ENCODE assay signal across 8 cellular contexts in the genomic region with DNA sequence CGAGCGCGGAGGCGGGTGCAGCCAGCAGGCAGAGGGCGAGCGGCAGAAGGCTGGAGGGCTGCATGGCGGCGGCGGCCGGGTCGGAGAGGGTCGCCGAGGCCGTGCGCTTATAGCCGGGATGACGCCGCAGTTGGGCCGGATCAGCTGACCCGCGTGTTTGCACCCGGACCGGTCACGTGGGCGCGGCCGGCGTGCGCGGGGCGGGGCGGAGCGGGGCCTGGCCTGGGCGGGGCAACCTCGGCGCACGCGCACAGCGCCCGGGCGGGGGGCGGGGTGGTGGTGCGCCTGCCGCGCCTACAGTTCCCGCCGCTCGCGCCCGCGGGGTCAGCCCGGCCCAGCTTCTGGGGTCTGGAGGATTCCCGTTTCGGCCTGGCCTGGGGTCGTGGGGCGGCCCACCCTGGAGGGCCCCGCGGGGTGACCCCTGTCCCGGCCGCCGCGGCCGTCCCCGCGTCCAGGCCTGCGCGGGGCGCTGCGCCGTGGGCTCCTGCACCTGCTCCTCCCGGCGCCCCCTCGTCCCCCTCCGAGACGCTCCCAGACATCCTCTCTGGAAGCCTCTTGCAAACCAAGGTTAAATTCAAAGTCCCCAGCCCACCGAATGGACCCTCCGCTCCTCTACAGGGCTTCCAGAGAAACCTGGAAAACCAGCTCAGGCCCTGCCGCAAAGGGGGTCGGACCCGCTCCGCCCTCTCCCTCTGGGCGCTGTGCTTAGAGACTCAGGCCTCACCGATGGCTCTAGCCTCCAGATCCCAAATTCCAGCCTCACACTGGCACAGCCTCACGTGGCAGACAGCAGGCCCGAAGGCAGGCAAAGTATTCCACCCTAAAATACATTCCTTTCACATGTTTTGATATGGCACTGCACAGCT. TPM values are rescaled to one million over a fixed set of nuclear protein-coding genes. Genes with fewer than 3 reads are reported as not detected.
DNase-seq lines count a peak whose midpoint lies in the region; ATAC-seq and TF ChIP-seq lines count a peak whose summit lies in the region.

Gene CTSD, minus strand, starts transcription at position 132 of the 866 bp plus-strand sequence. Its CDS starts 68 bp downstream, at position 64.

- BruUV-seq in A673 (replicated peaks; lab: Mats Ljungman, UMichigan) = TSS peak; percentile 56

- peak within 1 kb of the TSS; percentile 77 for H3K27ac ChIP-seq in A673 (ENCODE audit: low read depth, low read length, poor library complexity, severe bottlenecking)

- intact Hi-C loops in A673 (cut with micrococcal nuclease; ENCODE audit: unreplicated experiment) (no loop called here), lower leg skin (cut with DNase I; ENCODE audit: low total_unique reads) (no loop called here)

- peak within 1 kb of the TSS; percentile 84 for H3K4me3 ChIP-seq in A673 (ENCODE audit: low read depth, low read length, poor library complexity, severe bottlenecking)
- H3K4me3 ChIP-seq in lower leg skin (ENCODE audit: low read depth, poor library complexity, severe bottlenecking) = peak within 1 kb of the TSS; percentile 96

- peak; percentile 77 for DNase-seq in A673 (ENCODE audit: low spot score)
- DNase-seq in NCI-H446 (lab: John Stamatoyannopoulos, UW) = peak; percentile 33 to 85
- peak; percentile 73 to 76 for DNase-seq in activated CD4-positive, alpha-beta T cell treated with anti-CD3 and anti-CD28 coated beads, Interleukin-2, amount 50 U/mL, for 4 hours
- DNase-seq in dermis microvascular lymphatic vessel endothelial cell (ENCODE audit: low read depth in 2 of 2) = peak; percentile 58 to 87
- peak; percentile 80 to 97 for DNase-seq in lower leg skin (ENCODE audit: low spot score in 2 of 2)
- DNase-seq in stimulated activated CD4-positive, alpha-beta T cell treated with anti-CD3 and anti-CD28 coated beads, Interleukin-4, amount 100 ng/mL, for 4 hours = peak; percentile 74 to 92

- ATAC-seq in GM18520 (IDR thresholded peaks at IDR 0.05; ENCODE audit: unreplicated experiment) (peak; percentile 66), HG03066 (IDR thresholded peaks at IDR 0.05; ENCODE audit: low read depth, unreplicated experiment) (peak; percentile 69)

- H3K4me1 ChIP-seq in A673 (ENCODE audit: insufficient read depth, low read length, poor library complexity, severe bottlenecking) = no peaks in the 10 kb centered on the region

- TF ChIP-seq CTCF in A673 (conservative IDR thresholded peaks at IDR 0.05; ENCODE audit: low read depth, low read length) (no peak), lower leg skin (IDR thresholded peaks at IDR 0.05) (no peak)

- H3K9me3 ChIP-seq in A673 (ENCODE audit: low read depth, low read length, poor library complexity, severe bottlenecking) = no peaks in the 10 kb centered on the region

- H3K36me3 ChIP-seq in A673 (ENCODE audit: insufficient read depth, low read length, poor library complexity, severe bottlenecking) = no peaks in the 10 kb centered on the region

- CTCF ChIA-PET in A673 (lab: Charles Lee) = no interaction called here

- WGBS in lower leg skin, 2 donors = 2 to 17% methylated on average over 14 to 33 of the region's 85 CpGs

- POLR2A ChIA-PET in A673 (lab: Charles Lee; ENCODE audit: low non-redundant PET) = no interaction called here

- no peaks in the 10 kb centered on the region for H3K27me3 ChIP-seq in A673 (replicated peaks; ENCODE audit: insufficient read depth, low read depth, low read length, poor library complexity)

- TF ChIP-seq POLR2A in lower leg skin (IDR thresholded peaks at IDR 0.05) = peak in 1 of 2 donors; percentile 51

RNA-seq across cellular contexts. Expression of gene CTSD, which starts in this region (rescaled TPM):
- total RNA-seq in A673 (2021) (144 and 159 TPM in 2 replicates), dermis microvascular lymphatic vessel endothelial cell (105 and 909 TPM in 2 replicates), lower leg skin (100 to 1,000 TPM; 573 to 913 (median 707) TPM)

Comparison
In these comparisons a context has a peak if more than half of its experiments do, and no peak if none do; other contexts are left out.
1. Peak in every context shown above with its lines: DNase-seq, ATAC-seq, H3K4me3 ChIP-seq and H3K27ac ChIP-seq.